ENCODE assay signal across 1 cellular context in the genomic region with DNA sequence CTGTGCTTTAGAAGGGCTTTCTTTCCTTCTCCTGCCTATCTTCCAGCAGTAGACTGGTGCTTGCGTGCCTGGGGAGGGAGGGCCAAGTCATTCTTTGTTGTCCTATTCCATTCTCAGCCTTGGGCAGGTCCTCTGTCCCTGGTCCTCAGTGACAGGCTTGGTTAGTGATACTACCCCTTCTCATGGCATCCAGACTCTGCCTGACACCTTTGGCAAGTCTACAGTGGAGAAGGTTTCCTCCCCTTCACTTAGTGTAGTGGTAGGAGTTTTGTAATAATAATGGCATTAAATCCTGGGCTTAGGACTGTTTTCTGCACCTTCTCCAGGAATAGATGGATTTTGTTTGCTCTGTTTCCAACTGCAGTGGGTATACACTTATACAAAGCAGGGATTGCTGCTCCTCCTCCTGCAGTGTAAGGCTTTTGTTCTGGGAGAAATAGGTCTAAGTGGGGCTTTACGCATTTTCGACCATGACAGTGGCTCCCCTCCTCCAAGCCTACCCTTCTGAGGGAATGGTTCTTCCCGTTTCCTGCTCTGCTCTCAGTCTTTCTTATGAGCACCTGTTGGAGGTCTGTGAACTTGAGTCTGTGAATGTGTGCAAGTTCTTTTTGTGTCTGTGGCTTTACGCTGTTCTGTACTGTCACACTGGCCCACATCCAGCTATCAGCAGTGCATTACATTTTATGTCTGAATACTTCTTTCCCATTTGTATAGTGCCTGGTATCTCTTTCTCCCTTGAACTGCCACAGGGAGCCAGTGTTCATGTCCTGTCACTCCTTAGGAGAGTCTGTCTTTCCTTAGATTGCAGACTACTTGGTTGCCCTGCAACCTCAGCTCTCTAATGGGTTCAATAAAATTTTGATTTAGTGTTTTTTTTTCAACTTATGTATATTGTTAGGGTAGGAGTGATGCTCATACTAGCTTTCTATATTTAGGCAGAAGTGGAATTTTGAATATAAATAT. TPM values are rescaled to one million over a fixed set of nuclear protein-coding genes. Genes with fewer than 3 reads are reported as not detected.
"Had no signal": no experiment of that assay in that cellular context is flagged by ENCODE, and none has a peak within 500 bp of the region (broad histone marks: within the 10 kb centered on the region; RNA-seq: fewer than 3 reads in every experiment).

No MANE protein-coding gene starts in this region.

RNA-seq across cellular contexts. Expression of a gene that starts 37.7 kb away (rescaled TPM):
- total RNA-seq: LHCN-M2 had no signal
